ENCODE assay signal across 8 cellular contexts in genomic region chr20:34824861-34825529, GRCh38. TPM values are rescaled to one million over a fixed set of nuclear protein-coding genes. Genes with fewer than 3 reads are reported as not detected.
DNase-seq lines count a peak whose midpoint lies in the region; ATAC-seq and TF ChIP-seq lines count a peak whose summit lies in the region.

No MANE protein-coding gene starts in this region.

- DNase-seq in Jurkat, Clone E6-1 (ENCODE audit: low read depth, low spot score): peak; percentile 12
- DNase-seq in amygdala (lab: John Stamatoyannopoulos, UW) (peak in 49 of 56 donors; percentile 5 to 80 (median 54)), right cardiac atrium (peak; percentile 67 to 88 (median 86)), putamen (ENCODE audit: low spot score) (peak; percentile 73), uterus (peak; percentile 44 to 52)

- H3K79me2 ChIP-seq in DOHH2 (ENCODE audit: control insufficient read depth, low read length): peaks cover 53% of the 10 kb centered on the region

- no peaks in the 10 kb centered on the region for H3K9me3 ChIP-seq in DOHH2 (ENCODE audit: control insufficient read depth, insufficient read depth, low read length)
- no peaks in the 10 kb centered on the region for H3K9me3 ChIP-seq in right cardiac atrium (ENCODE audit: control insufficient read depth, low read length)
- no peaks in the 10 kb centered on the region for H3K9me3 ChIP-seq in uterus

- H3K27me3 ChIP-seq in DOHH2 (ENCODE audit: control insufficient read depth, low read length): no peaks in the 10 kb centered on the region
- no peaks in the 10 kb centered on the region for H3K27me3 ChIP-seq in right cardiac atrium (ENCODE audit: control insufficient read depth, insufficient read depth)
- H3K27me3 ChIP-seq in uterus: no peaks in the 10 kb centered on the region

- H3K4me1 ChIP-seq in DOHH2 (ENCODE audit: control insufficient read depth, low read length) (peaks cover 34% of the 10 kb centered on the region), right cardiac atrium (ENCODE audit: control insufficient read depth, insufficient read depth, low read length) (peaks cover 9% of the 10 kb centered on the region), uterus (peaks cover 0 to 6% of the 10 kb centered on the region in 2 donors)

- H3F3A ChIP-seq in DOHH2 (ENCODE audit: control insufficient read depth, insufficient read depth): peaks cover 5% of the 10 kb centered on the region; the same call in 1 of the 2 replicates

- H3K27me3 Mint-ChIP-seq in T-helper 1 cell treated with Interleukin-12 subunit alpha and Interleukin-12 subunit beta and Interleukin-4 antibody, amounts not matched to agents 30 μg/mL and 1 μg/mL, for 36 hours (ENCODE audit: low read depth): peaks cover 15% of the 10 kb centered on the region

- H3K27ac ChIP-seq in DOHH2 (ENCODE audit: low read depth, low read length): peak overlapping the region; percentile 61
- H3K27ac ChIP-seq in right cardiac atrium (ENCODE audit: low read length): peak overlapping the region; percentile 28
- peak overlapping the region; percentile 83 to 97 for H3K27ac ChIP-seq in uterus

- H3K4me3 ChIP-seq in DOHH2 (ENCODE audit: low read length) (peak overlapping the region; percentile 100), right cardiac atrium (ENCODE audit: low read length) (peak overlapping the region; percentile 98), uterus (peak overlapping the region; percentile 82 to 84)
- peak overlapping the region; percentile 79 for H3K4me3 ChIP-seq in Jurkat, Clone E6-1 (ENCODE audit: low read length)

- peak; percentile 73 for ATAC-seq in GM21529 (IDR thresholded peaks at IDR 0.05; ENCODE audit: unreplicated experiment)
- peak; percentile 82 to 83 for ATAC-seq in right cardiac atrium

- intact Hi-C loops in right cardiac atrium (cut with DNase I) (no loop called here), uterus (cut with DNase I; ENCODE audit: low total_unique reads) (no loop called here)

- H3K36me3 Mint-ChIP-seq in T-helper 1 cell treated with Interleukin-12 subunit alpha and Interleukin-12 subunit beta and Interleukin-4 antibody, amounts not matched to agents 30 μg/mL and 1 μg/mL, for 36 hours (ENCODE audit: low read depth): peaks cover 10% of the 10 kb centered on the region

- H4K20me1 ChIP-seq in DOHH2 (ENCODE audit: control insufficient read depth, insufficient read depth, low read depth, low read length): peaks cover 15% of the 10 kb centered on the region; the same call in 1 of the 2 replicates

- H3K4me3 Mint-ChIP-seq in T-helper 1 cell treated with Interleukin-12 subunit alpha and Interleukin-12 subunit beta and Interleukin-4 antibody, amounts not matched to agents 30 μg/mL and 1 μg/mL, for 36 hours: peak overlapping the region; percentile 98

- H3K4me2 ChIP-seq in DOHH2 (ENCODE audit: low read length): peak overlapping the region; percentile 90

- TF ChIP-seq POLR2A in uterus (IDR thresholded peaks at IDR 0.05): peak in 1 of 2 donors; percentile 15

- peaks cover 27% of the 10 kb centered on the region for H3K4me1 Mint-ChIP-seq in T-helper 1 cell treated with Interleukin-12 subunit alpha and Interleukin-12 subunit beta and Interleukin-4 antibody, amounts not matched to agents 30 μg/mL and 1 μg/mL, for 36 hours (ENCODE audit: low read depth)

- under 1% methylated on average over 67 of the region's 67 CpGs for WGBS in right cardiac atrium

- TF ChIP-seq CTCF in DOHH2 (IDR thresholded peaks at IDR 0.05; ENCODE audit: low read depth, low read length, poor library complexity, severe bottlenecking) (peak; percentile 21), uterus (IDR thresholded peaks at IDR 0.05) (peak in 1 of 4 experiments; percentile 5)

- H3K36me3 ChIP-seq in DOHH2 (ENCODE audit: control insufficient read depth, low read length): peaks cover 7% of the 10 kb centered on the region; the same call in 1 of the 2 replicates
- no peaks in the 10 kb centered on the region for H3K36me3 ChIP-seq in uterus

- H3K9me2 ChIP-seq in DOHH2 (replicated peaks; ENCODE audit: control insufficient read depth, low read length): no peaks in the 10 kb centered on the region

- peak overlapping the region; percentile 97 for H3K27ac Mint-ChIP-seq in T-helper 1 cell treated with Interleukin-12 subunit alpha and Interleukin-12 subunit beta and Interleukin-4 antibody, amounts not matched to agents 30 μg/mL and 1 μg/mL, for 36 hours

- no peaks in the 10 kb centered on the region for H3K9me3 Mint-ChIP-seq in T-helper 1 cell treated with Interleukin-12 subunit alpha and Interleukin-12 subunit beta and Interleukin-4 antibody, amounts not matched to agents 30 μg/mL and 1 μg/mL, for 36 hours

RNA-seq across cellular contexts. Expression of gene NCOA6, which starts 0.5 kb away (rescaled TPM):
- polyA plus RNA-seq in Jurkat, Clone E6-1 (2012; ENCODE audit: insufficient read depth, insufficient read length): 17.8 TPM
- 10 to 100 TPM; 17.8 to 26.3 (median 19.6) TPM for total RNA-seq in right cardiac atrium
- polyA plus RNA-seq in right cardiac atrium: 26.5 TPM
- total RNA-seq in uterus: 10 to 100 TPM in 2 of 4 donors, 1 to 10 TPM in 2; 3.1 to 39.2 (median 10.5) TPM

RNA-seq across cellular contexts. Expression of gene GGT7, which starts 47.7 kb away (rescaled TPM):
- polyA plus RNA-seq in Jurkat, Clone E6-1 (2012; ENCODE audit: insufficient read depth, insufficient read length): 26.1 TPM
- total RNA-seq in right cardiac atrium: 10 to 100 TPM; 17.8 to 22.0 (median 18.6) TPM
- 14.8 TPM for polyA plus RNA-seq in right cardiac atrium
- total RNA-seq in uterus: 10 to 100 TPM in 3 of 4 donors, 1 to 10 TPM in 1; 7.4 to 38.4 (median 16.5) TPM

RNA-seq across cellular contexts. Expression of gene ACSS2, which starts 51.4 kb away (rescaled TPM):
- 9.8 TPM for polyA plus RNA-seq in Jurkat, Clone E6-1 (2012; ENCODE audit: insufficient read depth, insufficient read length)
- total RNA-seq in right cardiac atrium (10 to 100 TPM; 61.8 to 79.8 (median 69.5) TPM), uterus (100 to 1,000 TPM in 1 of 4 donors, 10 to 100 TPM in 3; 18.8 to 138 (median 48.7) TPM)
- 74.6 TPM for polyA plus RNA-seq in right cardiac atrium

Comparison
In these comparisons a context has a peak if more than half of its experiments do, and no peak if none do; other contexts are left out.
1. Peak in every context shown above with its lines: DNase-seq, ATAC-seq, H3K4me3 ChIP-seq and H3K27ac ChIP-seq.
2. H3K27ac ChIP-seq: peak in every context shown above with its lines; median percentile 90 in uterus; 61 in DOHH2; 28 in right cardiac atrium.
3. DNase-seq: peak in every context shown above with its lines; median percentile 86 in right cardiac atrium; 73 in putamen; 54 in amygdala; 48 in uterus; 12 in Jurkat, Clone E6-1.